1 cellular context compared by ENCODE assay signal in the genomic region with DNA sequence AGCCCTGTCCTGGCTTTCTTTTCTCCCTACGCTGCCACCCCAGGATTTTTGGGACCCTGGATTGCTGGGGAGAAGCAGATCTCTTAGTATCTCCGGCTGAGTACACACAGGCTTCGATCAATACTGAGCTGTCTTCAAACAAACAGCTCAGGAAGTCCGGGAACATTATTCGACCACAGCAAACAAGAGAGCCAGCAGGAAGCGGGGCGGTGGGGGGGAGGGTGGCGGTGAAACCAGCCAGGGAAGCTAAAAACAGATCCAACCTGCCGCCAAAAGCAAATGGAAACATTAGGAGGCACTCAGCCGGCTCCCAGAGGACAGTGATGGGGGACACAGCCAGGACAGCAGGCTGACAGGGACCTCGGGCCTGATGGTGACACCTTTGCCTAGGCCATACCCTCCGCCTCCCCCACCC.
A peak's percentile ranks its signal among the peaks of the same experiment; 100 is the strongest.
TF ChIP-seq lines count a peak whose summit lies in the region.

No MANE protein-coding gene starts in this region.

TF ChIP-seq in HepG2, 621 proteins besides CTCF, POLR2A, EP300 and RAD21 (continued from another document and continues in another):
- TF ChIP-seq, protein P1, sequence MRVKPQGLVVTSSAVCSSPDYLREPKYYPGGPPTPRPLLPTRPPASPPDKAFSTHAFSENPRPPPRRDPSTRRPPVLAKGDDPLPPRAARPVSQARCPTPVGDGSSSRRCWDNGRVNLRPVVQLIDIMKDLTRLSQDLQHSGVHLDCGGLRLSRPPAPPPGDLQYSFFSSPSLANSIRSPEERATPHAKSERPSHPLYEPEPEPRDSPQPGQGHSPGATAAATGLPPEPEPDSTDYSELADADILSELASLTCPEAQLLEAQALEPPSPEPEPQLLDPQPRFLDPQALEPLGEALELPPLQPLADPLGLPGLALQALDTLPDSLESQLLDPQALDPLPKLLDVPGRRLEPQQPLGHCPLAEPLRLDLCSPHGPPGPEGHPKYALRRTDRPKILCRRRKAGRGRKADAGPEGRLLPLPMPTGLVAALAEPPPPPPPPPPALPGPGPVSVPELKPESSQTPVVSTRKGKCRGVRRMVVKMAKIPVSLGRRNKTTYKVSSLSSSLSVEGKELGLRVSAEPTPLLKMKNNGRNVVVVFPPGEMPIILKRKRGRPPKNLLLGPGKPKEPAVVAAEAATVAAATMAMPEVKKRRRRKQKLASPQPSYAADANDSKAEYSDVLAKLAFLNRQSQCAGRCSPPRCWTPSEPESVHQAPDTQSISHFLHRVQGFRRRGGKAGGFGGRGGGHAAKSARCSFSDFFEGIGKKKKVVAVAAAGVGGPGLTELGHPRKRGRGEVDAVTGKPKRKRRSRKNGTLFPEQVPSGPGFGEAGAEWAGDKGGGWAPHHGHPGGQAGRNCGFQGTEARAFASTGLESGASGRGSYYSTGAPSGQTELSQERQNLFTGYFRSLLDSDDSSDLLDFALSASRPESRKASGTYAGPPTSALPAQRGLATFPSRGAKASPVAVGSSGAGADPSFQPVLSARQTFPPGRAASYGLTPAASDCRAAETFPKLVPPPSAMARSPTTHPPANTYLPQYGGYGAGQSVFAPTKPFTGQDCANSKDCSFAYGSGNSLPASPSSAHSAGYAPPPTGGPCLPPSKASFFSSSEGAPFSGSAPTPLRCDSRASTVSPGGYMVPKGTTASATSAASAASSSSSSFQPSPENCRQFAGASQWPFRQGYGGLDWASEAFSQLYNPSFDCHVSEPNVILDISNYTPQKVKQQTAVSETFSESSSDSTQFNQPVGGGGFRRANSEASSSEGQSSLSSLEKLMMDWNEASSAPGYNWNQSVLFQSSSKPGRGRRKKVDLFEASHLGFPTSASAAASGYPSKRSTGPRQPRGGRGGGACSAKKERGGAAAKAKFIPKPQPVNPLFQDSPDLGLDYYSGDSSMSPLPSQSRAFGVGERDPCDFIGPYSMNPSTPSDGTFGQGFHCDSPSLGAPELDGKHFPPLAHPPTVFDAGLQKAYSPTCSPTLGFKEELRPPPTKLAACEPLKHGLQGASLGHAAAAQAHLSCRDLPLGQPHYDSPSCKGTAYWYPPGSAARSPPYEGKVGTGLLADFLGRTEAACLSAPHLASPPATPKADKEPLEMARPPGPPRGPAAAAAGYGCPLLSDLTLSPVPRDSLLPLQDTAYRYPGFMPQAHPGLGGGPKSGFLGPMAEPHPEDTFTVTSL (CRISPR knock-in tag; IDR thresholded peaks at IDR 0.05; ENCODE audit: borderline replicate concordance): peak; percentile 83; the same call in 1 of the 2 replicates
- TF ChIP-seq, protein P2, sequence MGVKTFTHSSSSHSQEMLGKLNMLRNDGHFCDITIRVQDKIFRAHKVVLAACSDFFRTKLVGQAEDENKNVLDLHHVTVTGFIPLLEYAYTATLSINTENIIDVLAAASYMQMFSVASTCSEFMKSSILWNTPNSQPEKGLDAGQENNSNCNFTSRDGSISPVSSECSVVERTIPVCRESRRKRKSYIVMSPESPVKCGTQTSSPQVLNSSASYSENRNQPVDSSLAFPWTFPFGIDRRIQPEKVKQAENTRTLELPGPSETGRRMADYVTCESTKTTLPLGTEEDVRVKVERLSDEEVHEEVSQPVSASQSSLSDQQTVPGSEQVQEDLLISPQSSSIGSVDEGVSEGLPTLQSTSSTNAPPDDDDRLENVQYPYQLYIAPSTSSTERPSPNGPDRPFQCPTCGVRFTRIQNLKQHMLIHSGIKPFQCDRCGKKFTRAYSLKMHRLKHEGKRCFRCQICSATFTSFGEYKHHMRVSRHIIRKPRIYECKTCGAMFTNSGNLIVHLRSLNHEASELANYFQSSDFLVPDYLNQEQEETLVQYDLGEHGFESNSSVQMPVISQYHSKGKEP (CRISPR knock-in tag; IDR thresholded peaks at IDR 0.05): no peak
- TF ChIP-seq CCAR2 (optimal IDR thresholded peaks at IDR 0.05; ENCODE audit: low read depth, low read length) (no peak), TP53 (CRISPR knock-in tag; conservative IDR thresholded peaks at IDR 0.05) (no peak), CENPX (CRISPR knock-in tag; IDR thresholded peaks at IDR 0.05) (no peak), ARNT (IDR thresholded peaks at IDR 0.05) (no peak), ZBTB7B (CRISPR knock-in tag; IDR thresholded peaks at IDR 0.05) (peak; percentile 86; the same call in 1 of the 2 replicates), ZNF326 (CRISPR knock-in tag; IDR thresholded peaks at IDR 0.05; ENCODE audit: borderline replicate concordance) (no peak), U2AF1 (optimal IDR thresholded peaks at IDR 0.05; ENCODE audit: low read depth, low read length) (no peak), ONECUT2 (CRISPR knock-in tag; IDR thresholded peaks at IDR 0.05) (peak; percentile 98), RBM22 (optimal IDR thresholded peaks at IDR 0.05; ENCODE audit: low read length) (no peak), ZKSCAN1 (IDR thresholded peaks at IDR 0.05; ENCODE audit: low read length) (no peak), NFE2 (CRISPR knock-in tag; IDR thresholded peaks at IDR 0.05) (no peak), CEBPG (CRISPR knock-in tag; IDR thresholded peaks at IDR 0.05) (peak; percentile 29; the same call in 1 of the 2 replicates), FOXP1 (IDR thresholded peaks at IDR 0.05) (no peak), FOXP1 (CRISPR knock-in tag; IDR thresholded peaks at IDR 0.05) (peak; percentile 85), TCF12 (IDR thresholded peaks at IDR 0.05) (no peak), TCF12 (CRISPR knock-in tag; IDR thresholded peaks at IDR 0.05) (peak; percentile 71; the same call in 1 of the 2 replicates), SRSF9 (IDR thresholded peaks at IDR 0.05; ENCODE audit: borderline replicate concordance, insufficient read depth, low read depth, low read length, poor library complexity, severe bottlenecking) (no peak), POGZ (CRISPR knock-in tag; IDR thresholded peaks at IDR 0.05) (0 out of 2 replicates have a peak, but pooled peaks have one; percentile 35), ZSCAN9 (CRISPR knock-in tag; IDR thresholded peaks at IDR 0.05; ENCODE audit: borderline replicate concordance) (no peak), RXRB (CRISPR knock-in tag; IDR thresholded peaks at IDR 0.05; ENCODE audit: borderline replicate concordance) (peak; percentile 83; the same call in 1 of the 2 replicates), GABPB1 (CRISPR knock-in tag; IDR thresholded peaks at IDR 0.05) (peak; percentile 38), ZNF143 (CRISPR knock-in tag; IDR thresholded peaks at IDR 0.05) (no peak)
- TF ChIP-seq, protein P3, sequence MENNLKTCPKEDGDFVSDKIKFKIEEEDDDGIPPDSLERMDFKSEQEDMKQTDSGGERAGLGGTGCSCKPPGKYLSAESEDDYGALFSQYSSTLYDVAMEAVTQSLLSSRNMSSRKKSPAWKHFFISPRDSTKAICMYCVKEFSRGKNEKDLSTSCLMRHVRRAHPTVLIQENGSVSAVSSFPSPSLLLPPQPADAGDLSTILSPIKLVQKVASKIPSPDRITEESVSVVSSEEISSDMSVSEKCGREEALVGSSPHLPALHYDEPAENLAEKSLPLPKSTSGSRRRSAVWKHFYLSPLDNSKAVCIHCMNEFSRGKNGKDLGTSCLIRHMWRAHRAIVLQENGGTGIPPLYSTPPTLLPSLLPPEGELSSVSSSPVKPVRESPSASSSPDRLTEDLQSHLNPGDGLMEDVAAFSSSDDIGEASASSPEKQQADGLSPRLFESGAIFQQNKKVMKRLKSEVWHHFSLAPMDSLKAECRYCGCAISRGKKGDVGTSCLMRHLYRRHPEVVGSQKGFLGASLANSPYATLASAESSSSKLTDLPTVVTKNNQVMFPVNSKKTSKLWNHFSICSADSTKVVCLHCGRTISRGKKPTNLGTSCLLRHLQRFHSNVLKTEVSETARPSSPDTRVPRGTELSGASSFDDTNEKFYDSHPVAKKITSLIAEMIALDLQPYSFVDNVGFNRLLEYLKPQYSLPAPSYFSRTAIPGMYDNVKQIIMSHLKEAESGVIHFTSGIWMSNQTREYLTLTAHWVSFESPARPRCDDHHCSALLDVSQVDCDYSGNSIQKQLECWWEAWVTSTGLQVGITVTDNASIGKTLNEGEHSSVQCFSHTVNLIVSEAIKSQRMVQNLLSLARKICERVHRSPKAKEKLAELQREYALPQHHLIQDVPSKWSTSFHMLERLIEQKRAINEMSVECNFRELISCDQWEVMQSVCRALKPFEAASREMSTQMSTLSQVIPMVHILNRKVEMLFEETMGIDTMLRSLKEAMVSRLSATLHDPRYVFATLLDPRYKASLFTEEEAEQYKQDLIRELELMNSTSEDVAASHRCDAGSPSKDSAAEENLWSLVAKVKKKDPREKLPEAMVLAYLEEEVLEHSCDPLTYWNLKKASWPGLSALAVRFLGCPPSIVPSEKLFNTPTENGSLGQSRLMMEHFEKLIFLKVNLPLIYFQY (CRISPR knock-in tag; IDR thresholded peaks at IDR 0.05; ENCODE audit: borderline replicate concordance): no peak
- TF ChIP-seq, protein P4, sequence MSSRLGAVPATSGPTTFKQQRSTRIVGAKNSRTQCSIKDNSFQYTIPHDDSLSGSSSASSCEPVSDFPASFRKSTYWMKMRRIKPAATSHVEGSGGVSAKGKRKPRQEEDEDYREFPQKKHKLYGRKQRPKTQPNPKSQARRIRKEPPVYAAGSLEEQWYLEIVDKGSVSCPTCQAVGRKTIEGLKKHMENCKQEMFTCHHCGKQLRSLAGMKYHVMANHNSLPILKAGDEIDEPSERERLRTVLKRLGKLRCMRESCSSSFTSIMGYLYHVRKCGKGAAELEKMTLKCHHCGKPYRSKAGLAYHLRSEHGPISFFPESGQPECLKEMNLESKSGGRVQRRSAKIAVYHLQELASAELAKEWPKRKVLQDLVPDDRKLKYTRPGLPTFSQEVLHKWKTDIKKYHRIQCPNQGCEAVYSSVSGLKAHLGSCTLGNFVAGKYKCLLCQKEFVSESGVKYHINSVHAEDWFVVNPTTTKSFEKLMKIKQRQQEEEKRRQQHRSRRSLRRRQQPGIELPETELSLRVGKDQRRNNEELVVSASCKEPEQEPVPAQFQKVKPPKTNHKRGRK (CRISPR knock-in tag; IDR thresholded peaks at IDR 0.05): no peak
- TF ChIP-seq, protein P5, sequence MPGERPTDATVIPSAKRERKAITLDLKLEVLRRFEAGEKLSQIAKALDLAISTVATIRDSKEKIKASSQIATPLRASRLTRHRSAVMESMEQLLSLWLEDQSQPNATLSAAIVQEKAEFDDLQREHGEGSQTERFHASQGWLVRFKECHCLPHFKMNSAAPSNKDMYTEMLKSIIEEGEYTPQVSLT (CRISPR knock-in tag; IDR thresholded peaks at IDR 0.05; ENCODE audit: borderline replicate concordance, low read depth): no peak
- TF ChIP-seq, protein P6, sequence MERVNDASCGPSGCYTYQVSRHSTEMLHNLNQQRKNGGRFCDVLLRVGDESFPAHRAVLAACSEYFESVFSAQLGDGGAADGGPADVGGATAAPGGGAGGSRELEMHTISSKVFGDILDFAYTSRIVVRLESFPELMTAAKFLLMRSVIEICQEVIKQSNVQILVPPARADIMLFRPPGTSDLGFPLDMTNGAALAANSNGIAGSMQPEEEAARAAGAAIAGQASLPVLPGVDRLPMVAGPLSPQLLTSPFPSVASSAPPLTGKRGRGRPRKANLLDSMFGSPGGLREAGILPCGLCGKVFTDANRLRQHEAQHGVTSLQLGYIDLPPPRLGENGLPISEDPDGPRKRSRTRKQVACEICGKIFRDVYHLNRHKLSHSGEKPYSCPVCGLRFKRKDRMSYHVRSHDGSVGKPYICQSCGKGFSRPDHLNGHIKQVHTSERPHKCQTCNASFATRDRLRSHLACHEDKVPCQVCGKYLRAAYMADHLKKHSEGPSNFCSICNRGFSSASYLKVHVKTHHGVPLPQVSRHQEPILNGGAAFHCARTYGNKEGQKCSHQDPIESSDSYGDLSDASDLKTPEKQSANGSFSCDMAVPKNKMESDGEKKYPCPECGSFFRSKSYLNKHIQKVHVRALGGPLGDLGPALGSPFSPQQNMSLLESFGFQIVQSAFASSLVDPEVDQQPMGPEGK (CRISPR knock-in tag; IDR thresholded peaks at IDR 0.05): peak; percentile 84
- TF ChIP-seq, protein P7, sequence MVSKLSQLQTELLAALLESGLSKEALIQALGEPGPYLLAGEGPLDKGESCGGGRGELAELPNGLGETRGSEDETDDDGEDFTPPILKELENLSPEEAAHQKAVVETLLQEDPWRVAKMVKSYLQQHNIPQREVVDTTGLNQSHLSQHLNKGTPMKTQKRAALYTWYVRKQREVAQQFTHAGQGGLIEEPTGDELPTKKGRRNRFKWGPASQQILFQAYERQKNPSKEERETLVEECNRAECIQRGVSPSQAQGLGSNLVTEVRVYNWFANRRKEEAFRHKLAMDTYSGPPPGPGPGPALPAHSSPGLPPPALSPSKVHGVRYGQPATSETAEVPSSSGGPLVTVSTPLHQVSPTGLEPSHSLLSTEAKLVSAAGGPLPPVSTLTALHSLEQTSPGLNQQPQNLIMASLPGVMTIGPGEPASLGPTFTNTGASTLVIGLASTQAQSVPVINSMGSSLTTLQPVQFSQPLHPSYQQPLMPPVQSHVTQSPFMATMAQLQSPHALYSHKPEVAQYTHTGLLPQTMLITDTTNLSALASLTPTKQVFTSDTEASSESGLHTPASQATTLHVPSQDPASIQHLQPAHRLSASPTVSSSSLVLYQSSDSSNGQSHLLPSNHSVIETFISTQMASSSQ (IDR thresholded peaks at IDR 0.05; ENCODE audit: low read depth): peak; percentile 48; the same call in 1 of the 2 replicates
- TF ChIP-seq, protein P7 (CRISPR knock-in tag; IDR thresholded peaks at IDR 0.05; ENCODE audit: borderline replicate concordance): peak; percentile 60; the same call in 1 of the 2 replicates
